Comparison of ENCODE assay signal across 6 cellular contexts in genomic region chr2:240557101-240557751, GRCh38. TPM values are rescaled to one million over a fixed set of nuclear protein-coding genes. Genes with fewer than 3 reads are reported as not detected.
DNase-seq lines count a peak whose midpoint lies in the region; ATAC-seq and TF ChIP-seq lines count a peak whose summit lies in the region.

No MANE protein-coding gene starts in this region.

- H3K4me2 ChIP-seq in H9 (ENCODE audit: insufficient read depth, insufficient read length, low read length) (no peak overlapping the region), parathyroid adenoma (ENCODE audit: low read length) (peak overlapping the region; percentile 63)

- no peaks in the 10 kb centered on the region for H3K9me3 ChIP-seq in H9 (ENCODE audit: control insufficient read depth, low read depth, low read length)
- H3K9me3 ChIP-seq in parathyroid adenoma (ENCODE audit: control insufficient read depth, low read length): no peaks in the 10 kb centered on the region

- no peak overlapping the region for H3K4ac ChIP-seq in H9 (ENCODE audit: low read depth, low read length)

- peak; percentile 44 for DNase-seq in H9
- DNase-seq in choroid plexus epithelial cell (ENCODE audit: low read depth): no peak
- DNase-seq in NK-92 (lab: John Stamatoyannopoulos, UW; ENCODE audit: unreplicated experiment): no peak
- DNase-seq in NCI-H526 treated with DMSO at 0.1 percent for 48 hours (lab: John Stamatoyannopoulos, UW): no peak

- no peak overlapping the region for H3K56ac ChIP-seq in H9 (ENCODE audit: insufficient read length, low read depth, low read length)

- H3T11ph ChIP-seq in H9 (ENCODE audit: low read length): no peak overlapping the region

- H3K36me3 ChIP-seq in parathyroid adenoma (ENCODE audit: control insufficient read depth, insufficient read depth, low read length): no peaks in the 10 kb centered on the region

- peaks cover 2 to 4% (median 4%) of the 10 kb centered on the region in 3 experiments; a peak in 6 of 7 replicates for H3K36me3 Mint-ChIP-seq in H9 (ENCODE audit: insufficient read depth in 1 of 3, low read depth in 3 of 3)

- no peaks in the 10 kb centered on the region for H3K79me1 ChIP-seq in H9 (ENCODE audit: insufficient read depth, low read depth, low read length, poor library complexity, severe bottlenecking)

- no peak overlapping the region for H2BK120ac ChIP-seq in H9 (ENCODE audit: low read depth, low read length, poor library complexity, severe bottlenecking)

- H3K9ac ChIP-seq in H9 (ENCODE audit: extremely low read depth, insufficient read length, low read length) (no peak overlapping the region), parathyroid adenoma (no peak overlapping the region)

- no peak; the same call in 2 of the 3 replicates for TF ChIP-seq CTCF in H9 (conservative IDR thresholded peaks at IDR 0.05)
- no peak for TF ChIP-seq CTCF in choroid plexus epithelial cell (conservative IDR thresholded peaks at IDR 0.05; ENCODE audit: low read depth, low read length)
- no peak for TF ChIP-seq CTCF in parathyroid adenoma (IDR thresholded peaks at IDR 0.05)

- H2AFZ ChIP-seq in H9 (ENCODE audit: low read length) (no peak overlapping the region), parathyroid adenoma (peak overlapping the region; percentile 39)

- no peak overlapping the region for H3K27ac ChIP-seq in H9 (ENCODE audit: insufficient read length, low read depth, low read length)
- no peak overlapping the region for H3K27ac ChIP-seq in parathyroid adenoma

- H3K14ac ChIP-seq in H9 (ENCODE audit: insufficient read depth, low read length): no peak overlapping the region

- no peak overlapping the region for H3K23ac ChIP-seq in H9 (ENCODE audit: insufficient read length, low read depth, low read length)

- H3K9me3 Mint-ChIP-seq in H9: no peaks in the 10 kb centered on the region; a peak in 1 of 5 replicates

- H3K27me3 Mint-ChIP-seq in H9 (ENCODE audit: low read depth): peaks cover 21% of the 10 kb centered on the region

- H3K4me1 ChIP-seq in H9 (ENCODE audit: insufficient read depth, low read length) (no peaks in the 10 kb centered on the region), parathyroid adenoma (peaks cover 16% of the 10 kb centered on the region)

- peaks cover 20 to 23% of the 10 kb centered on the region in 2 experiments for H3K4me1 Mint-ChIP-seq in H9

- no peak overlapping the region for H4K5ac ChIP-seq in H9 (ENCODE audit: insufficient read length, low read depth, low read length)

- H3K79me2 ChIP-seq in H9 (ENCODE audit: insufficient read depth, low read length) (no peaks in the 10 kb centered on the region), parathyroid adenoma (peaks cover 35% of the 10 kb centered on the region)

- no peak overlapping the region for H4K8ac ChIP-seq in H9 (replicated peaks; ENCODE audit: insufficient read length, low read depth, low read length)

- H3K4me3 ChIP-seq in choroid plexus epithelial cell (ENCODE audit: low read depth, low read length) (peak overlapping the region; percentile 65), parathyroid adenoma (ENCODE audit: low read depth, low read length) (no peak overlapping the region)

- H3K27me3 ChIP-seq in H9 (ENCODE audit: insufficient read depth, low read length) (peaks cover 5% of the 10 kb centered on the region; the same call in 1 of the 2 replicates), parathyroid adenoma (ENCODE audit: control insufficient read depth, insufficient read depth, low read length) (no peaks in the 10 kb centered on the region)

- H3K4me3 Mint-ChIP-seq in H9: no peak overlapping the region; a peak in 2 of 5 replicates

- H3K23me2 ChIP-seq in H9 (ENCODE audit: insufficient read length, low read depth, low read length, poor library complexity, severe bottlenecking): peaks cover 3% of the 10 kb centered on the region

- no peak overlapping the region for H2AK5ac ChIP-seq in H9 (ENCODE audit: insufficient read length, low read length)

- ATAC-seq in GM21576 (IDR thresholded peaks at IDR 0.05; ENCODE audit: unreplicated experiment): no peak

- no peak overlapping the region for H2BK15ac ChIP-seq in H9 (ENCODE audit: low read depth, low read length)

- H2BK20ac ChIP-seq in H9 (ENCODE audit: low read depth, low read length, poor library complexity, severe bottlenecking): no peak overlapping the region

- no peak overlapping the region for H3K18ac ChIP-seq in H9 (ENCODE audit: insufficient read length, low read depth, low read length)

- no CpG with 5 or more reads among the region's 51 CpGs for WGBS in H9 (ENCODE audit: extremely low coverage, insufficient read length, low lambda C conversion rate)

- no peak overlapping the region for H4K91ac ChIP-seq in H9 (ENCODE audit: insufficient read length, low read depth, low read length)

- H2BK12ac ChIP-seq in H9 (ENCODE audit: insufficient read length, low read depth, low read length): no peak overlapping the region

- H2BK5ac ChIP-seq in H9 (ENCODE audit: insufficient read length, low read length): no peak overlapping the region

- no peak overlapping the region for H3K27ac Mint-ChIP-seq in H9

- no peaks in the 10 kb centered on the region for H4K20me1 ChIP-seq in H9 (ENCODE audit: control insufficient read depth, insufficient read depth, insufficient read length)

RNA-seq across cellular contexts. Expression of gene ANKMY1, which starts 0.6 kb away (rescaled TPM):
- total RNA-seq in H9 (2021): 8.6 and 13.7 TPM in 2 replicates

RNA-seq across cellular contexts. Expression of gene DUSP28, which starts 2.9 kb away (rescaled TPM):
- total RNA-seq in H9 (2021): 1.6 and 2.9 TPM in 2 replicates

RNA-seq across cellular contexts. Expression of gene RNPEPL1, which starts 11.1 kb away (rescaled TPM):
- 22.5 and 24.7 TPM in 2 replicates for total RNA-seq in H9 (2021)

RNA-seq across cellular contexts. Expression of gene CAPN10, which starts 29.3 kb away (rescaled TPM):
- total RNA-seq in H9 (2021): 45.0 and 47.4 TPM in 2 replicates
